1 cellular context compared by ENCODE assay signal in the genomic region with DNA sequence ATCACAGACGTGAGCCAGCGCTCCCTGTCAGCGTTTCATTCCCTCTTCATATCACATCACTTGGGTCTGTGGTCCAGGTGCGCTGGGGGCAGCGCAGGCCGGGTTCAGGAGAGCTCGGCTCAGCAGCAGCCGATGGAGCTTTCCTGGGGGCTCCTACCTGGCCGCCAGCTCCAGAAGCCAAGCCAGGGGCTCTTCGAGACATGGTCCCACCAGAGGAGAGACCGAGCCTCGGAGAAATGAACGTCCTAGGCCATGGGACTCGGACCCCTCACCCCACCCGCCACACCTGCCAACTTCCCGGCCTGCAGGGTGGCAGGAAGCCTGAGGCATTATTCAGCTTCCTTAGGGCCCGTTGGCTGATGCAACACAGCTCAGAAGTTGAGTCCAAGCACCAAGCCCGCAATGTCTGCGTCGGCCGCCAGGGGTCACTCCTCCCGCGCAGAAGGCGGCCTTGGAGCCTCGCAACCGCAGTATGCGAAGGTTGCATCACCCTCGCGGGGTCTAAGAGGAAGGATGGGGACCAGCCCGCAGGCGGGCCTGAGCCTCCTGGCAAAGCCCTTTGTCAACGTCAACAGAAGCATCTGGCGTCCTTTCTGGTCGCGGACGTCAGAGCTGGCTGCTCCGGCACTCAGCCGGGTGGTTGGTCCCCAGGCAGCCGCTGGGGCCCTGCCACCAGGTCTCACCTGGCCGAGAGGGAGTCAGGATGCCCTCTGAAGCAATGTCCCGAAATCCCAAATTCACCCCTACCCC.
TF ChIP-seq lines count a peak whose summit lies in the region.

No MANE protein-coding gene starts in this region.

TF ChIP-seq in SK-N-SH, 30 proteins besides CTCF, POLR2A, EP300 and RAD21 (continued from another document):
- TF ChIP-seq, protein P1, sequence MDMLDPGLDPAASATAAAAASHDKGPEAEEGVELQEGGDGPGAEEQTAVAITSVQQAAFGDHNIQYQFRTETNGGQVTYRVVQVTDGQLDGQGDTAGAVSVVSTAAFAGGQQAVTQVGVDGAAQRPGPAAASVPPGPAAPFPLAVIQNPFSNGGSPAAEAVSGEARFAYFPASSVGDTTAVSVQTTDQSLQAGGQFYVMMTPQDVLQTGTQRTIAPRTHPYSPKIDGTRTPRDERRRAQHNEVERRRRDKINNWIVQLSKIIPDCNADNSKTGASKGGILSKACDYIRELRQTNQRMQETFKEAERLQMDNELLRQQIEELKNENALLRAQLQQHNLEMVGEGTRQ (IDR thresholded peaks at IDR 0.05; ENCODE audit: borderline replicate concordance, low read depth, low read length), result no peak
- peak; percentile 13; the same call in 1 of the 2 replicates for TF ChIP-seq FOSL2 (IDR thresholded peaks at IDR 0.05; ENCODE audit: borderline replicate concordance, low read depth)
- TF ChIP-seq RFX5 (IDR thresholded peaks at IDR 0.05; ENCODE audit: low read length), result no peak
- TF ChIP-seq, protein P2, sequence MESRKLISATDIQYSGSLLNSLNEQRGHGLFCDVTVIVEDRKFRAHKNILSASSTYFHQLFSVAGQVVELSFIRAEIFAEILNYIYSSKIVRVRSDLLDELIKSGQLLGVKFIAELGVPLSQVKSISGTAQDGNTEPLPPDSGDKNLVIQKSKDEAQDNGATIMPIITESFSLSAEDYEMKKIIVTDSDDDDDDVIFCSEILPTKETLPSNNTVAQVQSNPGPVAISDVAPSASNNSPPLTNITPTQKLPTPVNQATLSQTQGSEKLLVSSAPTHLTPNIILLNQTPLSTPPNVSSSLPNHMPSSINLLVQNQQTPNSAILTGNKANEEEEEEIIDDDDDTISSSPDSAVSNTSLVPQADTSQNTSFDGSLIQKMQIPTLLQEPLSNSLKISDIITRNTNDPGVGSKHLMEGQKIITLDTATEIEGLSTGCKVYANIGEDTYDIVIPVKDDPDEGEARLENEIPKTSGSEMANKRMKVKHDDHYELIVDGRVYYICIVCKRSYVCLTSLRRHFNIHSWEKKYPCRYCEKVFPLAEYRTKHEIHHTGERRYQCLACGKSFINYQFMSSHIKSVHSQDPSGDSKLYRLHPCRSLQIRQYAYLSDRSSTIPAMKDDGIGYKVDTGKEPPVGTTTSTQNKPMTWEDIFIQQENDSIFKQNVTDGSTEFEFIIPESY (IDR thresholded peaks at IDR 0.05; ENCODE audit: borderline replicate concordance, low read depth), result no peak
- no peak for TF ChIP-seq EZH2phosphoT487 (IDR thresholded peaks at IDR 0.05; ENCODE audit: borderline replicate concordance, low read depth)
- TF ChIP-seq FOXM1 (IDR thresholded peaks at IDR 0.05; ENCODE audit: low read depth), result 0 out of 2 replicates have a peak, but pooled peaks have one; percentile 21
